In the genomic region with DNA sequence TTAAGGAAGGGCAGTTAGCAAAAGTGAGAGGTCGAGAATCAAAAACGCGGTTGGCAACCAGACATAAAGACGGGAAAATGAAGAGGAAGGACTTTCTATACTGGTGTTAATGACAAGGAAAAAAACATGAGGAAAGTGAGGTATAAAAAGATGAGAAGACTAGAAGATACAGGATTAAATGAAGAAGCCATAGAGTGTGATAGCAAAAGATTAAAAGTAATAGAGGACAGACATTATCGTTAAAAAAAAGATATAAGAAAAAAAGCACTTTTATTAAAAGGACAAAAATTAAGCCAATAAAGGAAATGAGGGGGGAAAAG, we compare ENCODE assay signal across 10 cellular contexts. TPM values are rescaled to one million over a fixed set of nuclear protein-coding genes. Genes with fewer than 3 reads are reported as not detected.
DNase-seq lines count a peak whose midpoint lies in the region; FAIRE-seq and TF ChIP-seq lines count a peak whose summit lies in the region.
"Had no signal": no experiment of that assay in that cellular context is flagged by ENCODE, and none has a peak within 500 bp of the region (broad histone marks: within the 10 kb centered on the region; RNA-seq: fewer than 3 reads in every experiment).

No MANE protein-coding gene starts in this region.

- no peak for DNase-seq in frontal cortex (ENCODE audit: low spot score in 2 of 2)
- no peak for DNase-seq in NCI-H2081 (lab: John Stamatoyannopoulos, UW)
- no peak for DNase-seq in adrenal gland
- DNase-seq in stimulated activated CD4-positive, alpha-beta T cell treated with anti-CD3 and anti-CD28 coated beads, Interleukin-4, amount 100 ng/mL, for 1 hour, result no peak
- no peak for DNase-seq in NCI-H1048 (lab: John Stamatoyannopoulos, UW)
- DNase-seq: effector CD4-positive, alpha-beta T cell; NCI-H446 treated with DMSO at 0.1 percent for 48 hours had no signal

- H3K4me3 ChIP-seq in DOHH2 (ENCODE audit: low read length) (peak overlapping the region; percentile 79), OCI-LY3 (ENCODE audit: low read length) (no peak overlapping the region), skeletal muscle tissue (ENCODE audit: low read length in 3 of 3) (no peak overlapping the region), adrenal gland (no peak overlapping the region)

- H3K27me3 ChIP-seq in DOHH2 (ENCODE audit: control insufficient read depth, low read length) (no peaks in the 10 kb centered on the region), OCI-LY3 (ENCODE audit: low read depth, low read length) (peaks cover 20% of the 10 kb centered on the region), skeletal muscle tissue (ENCODE audit: control insufficient read depth in 3 of 3, insufficient read depth in 3 of 3, low read length in 3 of 3) (no peaks in the 10 kb centered on the region), adrenal gland (no peaks in the 10 kb centered on the region)

- intact Hi-C loops in adrenal gland (cut with DNase I), result loop anchor here (5.0 to 10.0 kb wide), 4 partner anchors 35 to 248 kb away; no protein-coding TSS in a partner anchor

- H3K9me3 ChIP-seq in DOHH2 (ENCODE audit: control insufficient read depth, insufficient read depth, low read length) (no peaks in the 10 kb centered on the region), OCI-LY3 (ENCODE audit: insufficient read depth, low read length) (no peaks in the 10 kb centered on the region), skeletal muscle tissue (ENCODE audit: control insufficient read depth in 3 of 3, low read length in 3 of 3) (no peaks in the 10 kb centered on the region), adrenal gland (replicated peaks in 1 of 3) (no peaks in the 10 kb centered on the region)

- WGBS in adrenal gland, 4 donors, result 91 to 94% (median 92%) methylated on average over 5 of the region's 5 CpGs

- H3K9ac ChIP-seq in OCI-LY3 (ENCODE audit: low read length), result no peak overlapping the region
- H3K9ac ChIP-seq in skeletal muscle tissue (ENCODE audit: low read depth in 1 of 3, low read length in 3 of 3), result no peak overlapping the region

- H3K4me2 ChIP-seq in DOHH2 (ENCODE audit: low read length) (peak overlapping the region; percentile 92), OCI-LY3 (ENCODE audit: low read length) (peak overlapping the region; percentile 83; the same call in 1 of the 2 replicates)

- TF ChIP-seq POLR2A in adrenal gland (IDR thresholded peaks at IDR 0.05), result no peak

- H3K36me3 ChIP-seq in DOHH2 (ENCODE audit: control insufficient read depth, low read length) (peaks cover 18% of the 10 kb centered on the region), OCI-LY3 (replicated peaks; ENCODE audit: low read depth, low read length) (no peaks in the 10 kb centered on the region), skeletal muscle tissue (ENCODE audit: control insufficient read depth in 3 of 3, insufficient read depth in 3 of 3, low read length in 3 of 3) (no peaks in the 10 kb centered on the region), adrenal gland (replicated peaks in 1 of 2) (no peaks in the 10 kb centered on the region)

- peak; percentile 15 for FAIRE-seq in frontal cortex (lab: Jason Lieb, UNC)

- H3K9me2 ChIP-seq in DOHH2 (replicated peaks; ENCODE audit: control insufficient read depth, low read length), result no peaks in the 10 kb centered on the region

- H3K4me1 ChIP-seq in DOHH2 (ENCODE audit: control insufficient read depth, low read length) (peaks cover 34% of the 10 kb centered on the region), OCI-LY3 (ENCODE audit: low read length) (peaks cover 10% of the 10 kb centered on the region), skeletal muscle tissue (ENCODE audit: control insufficient read depth in 3 of 3, insufficient read depth in 3 of 3, low read length in 3 of 3) (peaks cover 14 to 21% (median 19%) of the 10 kb centered on the region in 3 donors), adrenal gland (replicated peaks in 1 of 2) (peaks cover 11 to 31% of the 10 kb centered on the region in 2 donors)

- H3F3A ChIP-seq in DOHH2 (ENCODE audit: control insufficient read depth, insufficient read depth), result peaks cover 5% of the 10 kb centered on the region; the same call in 1 of the 2 replicates

- H3K27ac ChIP-seq in DOHH2 (ENCODE audit: low read depth, low read length) (no peak overlapping the region), OCI-LY3 (ENCODE audit: low read length) (no peak overlapping the region), skeletal muscle tissue (ENCODE audit: low read depth, low read length) (peak overlapping the region; percentile 97), adrenal gland (no peak overlapping the region)

- H2AFZ ChIP-seq in OCI-LY3 (ENCODE audit: low read depth, low read length), result no peak overlapping the region

- no peak for TF ChIP-seq CTCF in DOHH2 (IDR thresholded peaks at IDR 0.05; ENCODE audit: low read depth, low read length, poor library complexity, severe bottlenecking)
- no peak for TF ChIP-seq CTCF in OCI-LY3 (IDR thresholded peaks at IDR 0.05; ENCODE audit: low read depth, low read length)
- no peak for TF ChIP-seq CTCF in adrenal gland (IDR thresholded peaks at IDR 0.05)

- H4K20me1 ChIP-seq in DOHH2 (ENCODE audit: control insufficient read depth, insufficient read depth, low read depth, low read length), result peaks cover 13% of the 10 kb centered on the region
- no peaks in the 10 kb centered on the region for H4K20me1 ChIP-seq in OCI-LY3 (ENCODE audit: insufficient read depth, low read length)

- peaks cover 29% of the 10 kb centered on the region for H3K79me2 ChIP-seq in DOHH2 (ENCODE audit: control insufficient read depth, low read length)
- H3K79me2 ChIP-seq in OCI-LY3 (ENCODE audit: low read length), result no peaks in the 10 kb centered on the region

RNA-seq across cellular contexts. Expression of a gene that starts 1.7 kb away (rescaled TPM):
- 266 TPM for total RNA-seq in frontal cortex
- total RNA-seq in skeletal muscle tissue, result 44.4 TPM
- total RNA-seq in adrenal gland, result 100 to 1,000 TPM in 1 of 8 donors, 10 to 100 TPM in 7; 16.2 to 424 (median 27.2) TPM
- polyA plus RNA-seq in adrenal gland, result 10 to 100 TPM; 21.3 to 27.7 (median 24.1) TPM
